In the genomic region with DNA sequence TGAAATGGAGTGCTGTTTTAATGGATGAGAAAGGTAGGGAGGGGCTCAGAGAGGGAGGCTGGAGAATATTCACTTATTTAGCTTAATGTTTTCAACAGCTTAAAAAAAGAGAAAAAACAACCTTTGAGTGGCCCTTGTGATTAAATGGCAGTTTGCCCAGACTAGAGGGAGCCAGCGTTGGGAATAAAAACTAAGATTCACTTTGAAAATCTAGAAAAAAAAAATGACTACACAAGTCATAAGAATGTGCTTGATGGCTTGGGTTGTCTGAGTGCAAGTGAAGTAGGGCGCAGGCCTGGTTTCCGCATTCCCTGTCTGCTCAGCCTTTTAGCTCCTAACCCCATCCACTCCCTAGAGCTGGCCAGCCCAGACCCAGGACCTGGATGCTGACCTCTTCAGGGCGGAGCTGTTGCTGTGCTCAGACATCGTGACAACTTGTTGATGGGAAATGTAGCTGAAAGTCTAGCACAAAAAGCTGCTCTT, we compare ENCODE assay signal across 10 cellular contexts. TPM values are rescaled to one million over a fixed set of nuclear protein-coding genes. Genes with fewer than 3 reads are reported as not detected.
DNase-seq lines count a peak whose midpoint lies in the region; ATAC-seq, FAIRE-seq and TF ChIP-seq lines count a peak whose summit lies in the region.
"Had no signal": no experiment of that assay in that cellular context is flagged by ENCODE, and none has a peak within 500 bp of the region (broad histone marks: within the 10 kb centered on the region; RNA-seq: fewer than 3 reads in every experiment).

No MANE protein-coding gene starts in this region.

- TF ChIP-seq POLR2A in GM12892 (IDR thresholded peaks at IDR 0.05; ENCODE audit: low read depth, low read length): no peak

- WGBS in smooth muscle cell (ENCODE audit: low lambda C conversion rate): 97% methylated on average over 5 of the region's 5 CpGs

- no peak for FAIRE-seq in GM12892 (lab: Jason Lieb, UNC)

- intact Hi-C loops in left cardiac atrium (cut with DNase I) (no loop called here), posterior vena cava (cut with DNase I) (no loop called here)

- ATAC-seq in left cardiac atrium (peak; percentile 92), HG03039 (IDR thresholded peaks at IDR 0.05; ENCODE audit: unreplicated experiment) (no peak), HG03097 (IDR thresholded peaks at IDR 0.05; ENCODE audit: low FRiP score, unreplicated experiment) (no peak)

- in situ Hi-C loops in astrocyte of the spinal cord (cut with HindIII; ENCODE audit: low sequenced_read_pairs): no loop called here

- H3K4me1 ChIP-seq in smooth muscle cell (ENCODE audit: low read depth): no peaks in the 10 kb centered on the region
- H3K4me1 ChIP-seq: SJCRH30 had no signal

- TF ChIP-seq CTCF in C4-2B (conservative IDR thresholded peaks at IDR 0.05) (no peak), astrocyte of the spinal cord (IDR thresholded peaks at IDR 0.05; ENCODE audit: low read depth, low read length) (no peak), smooth muscle cell (IDR thresholded peaks at IDR 0.05; ENCODE audit: borderline replicate concordance, insufficient read depth, poor library complexity, severe bottlenecking) (no peak)

- no peaks in the 10 kb centered on the region for H3F3A ChIP-seq in smooth muscle cell (ENCODE audit: low read depth)

- H3K9me3 ChIP-seq in smooth muscle cell (replicated peaks; ENCODE audit: low read depth): no peaks in the 10 kb centered on the region
- H3K9me3 ChIP-seq: SJCRH30 had no signal

- H3K9ac ChIP-seq in smooth muscle cell (ENCODE audit: low read depth): no peak overlapping the region

- H3K79me2 ChIP-seq in smooth muscle cell (ENCODE audit: low read depth): peaks cover 20% of the 10 kb centered on the region

- no peak overlapping the region for H3K4me2 ChIP-seq in smooth muscle cell

- no peaks in the 10 kb centered on the region for H3K27me3 ChIP-seq in smooth muscle cell (ENCODE audit: low read depth)
- H3K27me3 ChIP-seq: SJCRH30 had no signal

- H3K27ac ChIP-seq in C4-2B (peak overlapping the region; percentile 58; the same call in 1 of the 2 replicates), smooth muscle cell (ENCODE audit: low read depth) (no peak overlapping the region)
- H3K27ac ChIP-seq: SJCRH30 had no signal

- H3K4me3 ChIP-seq in astrocyte of the spinal cord (ENCODE audit: low read depth, low read length) (no peak overlapping the region), smooth muscle cell (no peak overlapping the region)
- H3K4me3 ChIP-seq: SJCRH30 had no signal

- H2AFZ ChIP-seq in smooth muscle cell (ENCODE audit: low read depth): no peak overlapping the region

- no peaks in the 10 kb centered on the region for H4K20me1 ChIP-seq in smooth muscle cell (ENCODE audit: low read depth)

- H3K36me3 ChIP-seq in smooth muscle cell (ENCODE audit: low read depth): peaks cover 4% of the 10 kb centered on the region

- DNase-seq in astrocyte of the spinal cord (ENCODE audit: low read depth, low spot score) (peak; percentile 79), left cardiac atrium (peak; percentile 70), posterior vena cava (ENCODE audit: low spot score) (peak; percentile 92), GM12892 (ENCODE audit: insufficient read length) (no peak), smooth muscle cell (lab: John Stamatoyannopoulos, UW; ENCODE audit: unreplicated experiment) (no peak)
- DNase-seq: NCI-H1694, SJCRH30 had no signal

RNA-seq across cellular contexts. Expression of gene UTRN, which starts 28.9 kb away (rescaled TPM):
- total RNA-seq in left cardiac atrium (10 to 100 TPM; 79.8 to 86.0 TPM), posterior vena cava (100 to 1,000 TPM; 215 to 229 TPM), smooth muscle cell (35.9 and 47.3 TPM in 2 replicates)
- 13.3 TPM for polyA plus RNA-seq in GM12892 (2012; ENCODE audit: missing spikeins)
- polyA plus RNA-seq in smooth muscle cell: 12.6 and 25.2 TPM in 2 replicates

Comparison
In these comparisons a context has a peak if more than half of its experiments do, and no peak if none do; other contexts are left out.
1. DNase-seq: peak in astrocyte of the spinal cord (single experiment), left cardiac atrium (single experiment) and posterior vena cava (single experiment); none in GM12892 (single experiment) and smooth muscle cell (single experiment).
2. ATAC-seq: peak in left cardiac atrium (2 of 2); none in HG03039 (single experiment) and HG03097 (single experiment).